1 cellular context compared by ENCODE assay signal in genomic region chr17:17132746-17133145, GRCh38.
TF ChIP-seq lines count a peak whose summit lies in the region.

No MANE protein-coding gene starts in this region.

TF ChIP-seq in K562, 482 proteins besides CTCF, POLR2A, EP300 and RAD21:
- TF ChIP-seq POU5F1 (IDR thresholded peaks at IDR 0.05; ENCODE audit: borderline replicate concordance, low read depth, low read length, partially characterized antibody) (no peak), RFX1 (IDR thresholded peaks at IDR 0.05) (peak; percentile 58), MYNN (IDR thresholded peaks at IDR 0.05) (peak; percentile 62; the same call in 1 of the 2 replicates), MYNN (CRISPR knock-in tag; IDR thresholded peaks at IDR 0.05) (no peak)
- TF ChIP-seq, protein P1, sequence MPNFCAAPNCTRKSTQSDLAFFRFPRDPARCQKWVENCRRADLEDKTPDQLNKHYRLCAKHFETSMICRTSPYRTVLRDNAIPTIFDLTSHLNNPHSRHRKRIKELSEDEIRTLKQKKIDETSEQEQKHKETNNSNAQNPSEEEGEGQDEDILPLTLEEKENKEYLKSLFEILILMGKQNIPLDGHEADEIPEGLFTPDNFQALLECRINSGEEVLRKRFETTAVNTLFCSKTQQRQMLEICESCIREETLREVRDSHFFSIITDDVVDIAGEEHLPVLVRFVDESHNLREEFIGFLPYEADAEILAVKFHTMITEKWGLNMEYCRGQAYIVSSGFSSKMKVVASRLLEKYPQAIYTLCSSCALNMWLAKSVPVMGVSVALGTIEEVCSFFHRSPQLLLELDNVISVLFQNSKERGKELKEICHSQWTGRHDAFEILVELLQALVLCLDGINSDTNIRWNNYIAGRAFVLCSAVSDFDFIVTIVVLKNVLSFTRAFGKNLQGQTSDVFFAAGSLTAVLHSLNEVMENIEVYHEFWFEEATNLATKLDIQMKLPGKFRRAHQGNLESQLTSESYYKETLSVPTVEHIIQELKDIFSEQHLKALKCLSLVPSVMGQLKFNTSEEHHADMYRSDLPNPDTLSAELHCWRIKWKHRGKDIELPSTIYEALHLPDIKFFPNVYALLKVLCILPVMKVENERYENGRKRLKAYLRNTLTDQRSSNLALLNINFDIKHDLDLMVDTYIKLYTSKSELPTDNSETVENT (CRISPR knock-in tag; IDR thresholded peaks at IDR 0.05) = no peak
TF ChIP-seq in K562: peak in this region for 2.
